In genomic region chr2:105468655-105469042, GRCh38 we compare ENCODE assay signal across 21 cellular contexts.
A peak's percentile ranks its signal among the peaks of the same experiment; 100 is the strongest.
DNase-seq lines count a peak whose midpoint lies in the region; ATAC-seq, FAIRE-seq and TF ChIP-seq lines count a peak whose summit lies in the region.
"Had no signal": no experiment of that assay in that cellular context is flagged by ENCODE, and none has a peak within 500 bp of the region (broad histone marks: within the 10 kb centered on the region; RNA-seq: fewer than 3 reads in every experiment).

No MANE protein-coding gene starts in this region.

- no peaks in the 10 kb centered on the region for H3K27me3 ChIP-seq in right atrium auricular region
- H3K27me3 ChIP-seq in Panc1 (ENCODE audit: control insufficient read depth, insufficient read depth, low read length), result no peaks in the 10 kb centered on the region
- H3K27me3 ChIP-seq in H1 (replicated peaks in 1 of 4; ENCODE audit: control insufficient read depth in 3 of 4, extremely low read depth in 1 of 4, insufficient read depth in 3 of 4, low read length in 3 of 4), result no peaks in the 10 kb centered on the region
- H3K27me3 ChIP-seq in stomach, result no peaks in the 10 kb centered on the region
- H3K27me3 ChIP-seq: upper lobe of right lung had no signal

- BruUV-seq in Panc1 (replicated peaks; lab: Mats Ljungman, UMichigan), result no TSS peak

- no peak overlapping the region for H3K4ac ChIP-seq in H1 (replicated peaks; ENCODE audit: insufficient read length, low read depth, low read length)

- TF ChIP-seq POLR2A in H1 (IDR thresholded peaks at IDR 0.05; ENCODE audit: control extremely low read depth in 1 of 2, low read depth in 2 of 2, low read length in 2 of 2), result no peak
- TF ChIP-seq POLR2A in stomach (IDR thresholded peaks at IDR 0.05), result no peak

- H2BK12ac ChIP-seq in H1 (ENCODE audit: low read depth, low read length), result no peak overlapping the region

- H3K56ac ChIP-seq in H1 (replicated peaks; ENCODE audit: insufficient read length, low read depth, low read length), result no peak overlapping the region

- intact Hi-C loops in left ventricle myocardium superior (cut with micrococcal nuclease) (no loop called here), Panc1 (cut with micrococcal nuclease; ENCODE audit: unreplicated experiment) (no loop called here), stomach (cut with DNase I; ENCODE audit: low total_unique reads) (no loop called here), mucosa of descending colon (cut with DNase I, micrococcal nuclease) (no loop called here)

- H2BK5ac ChIP-seq in H1 (ENCODE audit: low read depth, low read length), result no peak overlapping the region

- H3K4me1 ChIP-seq in right atrium auricular region (no peaks in the 10 kb centered on the region), Panc1 (ENCODE audit: control insufficient read depth, insufficient read depth, low read length) (no peaks in the 10 kb centered on the region), H1 (replicated peaks in 1 of 4; ENCODE audit: control insufficient read depth in 3 of 4, insufficient read depth in 4 of 4, low read length in 3 of 4) (peaks cover 0 to 3% (median 0%) of the 10 kb centered on the region in 4 experiments; a peak in 3 of 7 replicates), stomach (peaks cover 0 to 11% (median 6%) of the 10 kb centered on the region in 4 donors), mucosa of descending colon (ENCODE audit: low read depth) (no peaks in the 10 kb centered on the region)
- H3K4me1 ChIP-seq: HAP-1, prostate gland, upper lobe of right lung had no signal

- H3K9me3 ChIP-seq in right atrium auricular region, result no peaks in the 10 kb centered on the region
- no peaks in the 10 kb centered on the region for H3K9me3 ChIP-seq in Panc1 (ENCODE audit: control insufficient read depth, insufficient read depth, low read depth, low read length)
- no peaks in the 10 kb centered on the region for H3K9me3 ChIP-seq in H1 (ENCODE audit: insufficient read depth in 2 of 2, low read depth in 1 of 2, low read length in 1 of 2)
- no peaks in the 10 kb centered on the region for H3K9me3 ChIP-seq in stomach
- H3K9me3 ChIP-seq in mucosa of descending colon, result no peaks in the 10 kb centered on the region
- H3K9me3 ChIP-seq: HAP-1, prostate gland, upper lobe of right lung had no signal

- H4K20me1 ChIP-seq in H1 (replicated peaks in 1 of 2; ENCODE audit: control insufficient read depth in 1 of 2, insufficient read depth in 2 of 2, low read length in 2 of 2), result no peaks in the 10 kb centered on the region

- no peak overlapping the region for H2BK15ac ChIP-seq in H1 (ENCODE audit: low read length)

- H3K18ac ChIP-seq in H1 (ENCODE audit: extremely low read depth, low read length), result no peak overlapping the region

- no peak overlapping the region for H4K8ac ChIP-seq in H1 (ENCODE audit: extremely low read depth, insufficient read depth, low read length)

- no peak overlapping the region for H4K91ac ChIP-seq in H1 (replicated peaks; ENCODE audit: insufficient read length, low read length)

- no peak overlapping the region for H2AK5ac ChIP-seq in H1 (ENCODE audit: low read depth, low read length)

- H2BK120ac ChIP-seq in H1 (replicated peaks; ENCODE audit: low read depth, low read length), result no peak overlapping the region

- H3K4me2 ChIP-seq in H1 (ENCODE audit: insufficient read depth in 1 of 2, low read depth in 2 of 2, low read length in 2 of 2), result no peak overlapping the region

- TF ChIP-seq EP300 in H1 (IDR thresholded peaks at IDR 0.05; ENCODE audit: borderline replicate concordance in 1 of 2, low read depth in 2 of 2, low read length in 2 of 2) (no peak), stomach (IDR thresholded peaks at IDR 0.05) (no peak)

- no peak for FAIRE-seq in H1 (lab: Jason Lieb, UNC)
- FAIRE-seq: endothelial cell of umbilical vein had no signal

- TF ChIP-seq CTCF in right atrium auricular region (IDR thresholded peaks at IDR 0.05) (no peak), Panc1 (IDR thresholded peaks at IDR 0.05) (no peak), H1 (IDR thresholded peaks at IDR 0.05; ENCODE audit: control extremely low read depth in 1 of 3, insufficient read depth in 1 of 3, low read depth in 1 of 3, low read length in 3 of 3) (no peak), stomach (IDR thresholded peaks at IDR 0.05) (no peak), mucosa of descending colon (IDR thresholded peaks at IDR 0.05) (no peak)

- no peak overlapping the region for H4K5ac ChIP-seq in H1 (ENCODE audit: insufficient read length, low read depth, low read length)

- no peak for ATAC-seq in left ventricle myocardium superior
- ATAC-seq in Panc1, result no peak
- no peak for ATAC-seq in mucosa of descending colon
- no peak for ATAC-seq in HG02870 (IDR thresholded peaks at IDR 0.05; ENCODE audit: unreplicated experiment)
- ATAC-seq: activated CD4-positive, CD25-positive, alpha-beta regulatory T cell treated with anti-CD3 and anti-CD28 coated beads, Interleukin-2, amount 50 U/mL, for 24 hours; SK-N-SH treated with all-trans-retinoic acid at 6 μM for 48 hours; upper lobe of right lung had no signal

- H2AFZ ChIP-seq in H1 (ENCODE audit: low read length), result peak overlapping the region; percentile 74; the same call in 1 of the 2 replicates

- no peak overlapping the region for H3K9ac ChIP-seq in H1 (replicated peaks in 1 of 4; ENCODE audit: extremely low read depth in 1 of 4, low read depth in 3 of 4, low read length in 3 of 4)

- in situ Hi-C loops in Panc1 (cut with HindIII; ENCODE audit: low pct_unique_long_range_greater_than_20kb, low sequenced_read_pairs), result no loop called here

- POLR2A ChIA-PET in Panc1 (lab: Charles Lee), result no interaction called here
- POLR2A ChIA-PET in H1 (lab: Charles Lee; ENCODE audit: partially characterized antibody), result no interaction called here

- DNase-seq in right atrium auricular region (ENCODE audit: low spot score) (peak; percentile 32), left ventricle myocardium superior (no peak), Panc1 (ENCODE audit: low read depth, low spot score) (no peak), H1 (ENCODE audit: low read depth in 1 of 2, low spot score in 2 of 2) (no peak), stomach (no peak), mucosa of descending colon (no peak)
- DNase-seq: cortex of kidney; DMS79 treated with DMSO at 0.1 percent for 48 hours; head of caudate nucleus; MM.1S; NCI-H1436 treated with DMSO at 0.1 percent for 48 hours; NCI-H526; stimulated activated CD4-positive, alpha-beta T cell treated with anti-CD3 and anti-CD28 coated beads, Interleukin-2, amount 100 ng/mL, for 48 hours; upper lobe of right lung had no signal

- CTCF ChIA-PET in Panc1 (lab: Charles Lee), result interaction anchor here (0.6 kb wide), 1 partner anchor 41 kb away, joined by 8 read pairs; no protein-coding TSS in a partner anchor
- CTCF ChIA-PET in H1 (lab: Charles Lee; ENCODE audit: partially characterized antibody), result no interaction called here

- no peak overlapping the region for H3K27ac ChIP-seq in right atrium auricular region
- H3K27ac ChIP-seq in Panc1 (ENCODE audit: low read length), result peak overlapping the region; percentile 54; the same call in 1 of the 2 replicates
- no peak overlapping the region for H3K27ac ChIP-seq in H1 (ENCODE audit: low read depth, low read length)
- peak overlapping the region in 3 of 5 donors; percentile 49 to 69 (median 60) for H3K27ac ChIP-seq in stomach
- H3K27ac ChIP-seq: prostate gland, skin epidermis, upper lobe of right lung had no signal

- 83% methylated on average over 6 of the region's 6 CpGs; no CpG with 5 or more reads in 1 of the 2 experiments for WGBS in H1 (ENCODE audit: extremely low coverage in 1 of 2, insufficient coverage in 1 of 2, insufficient read length in 1 of 2, insufficient replicate concordance in 2 of 2, low coverage in 1 of 2, low lambda C conversion rate in 2 of 2, missing lambda C conversion rate in 1 of 2), 2 experiments
- WGBS in stomach, 5 donors, result 80 to 92% (median 88%) methylated on average over 6 of the region's 6 CpGs

- no peaks in the 10 kb centered on the region for H3K79me2 ChIP-seq in H1 (ENCODE audit: control insufficient read depth in 1 of 2, insufficient read depth in 2 of 2, low read length in 2 of 2)

- no peak overlapping the region for H3K14ac ChIP-seq in H1 (ENCODE audit: insufficient read length)

- no peaks in the 10 kb centered on the region for H3K23me2 ChIP-seq in H1 (ENCODE audit: low read depth, low read length)

- H3K4me3 ChIP-seq in right atrium auricular region (no peak overlapping the region), Panc1 (ENCODE audit: low read depth in 2 of 2, low read length in 2 of 2) (no peak overlapping the region), H1 (ENCODE audit: extremely low read depth in 1 of 4, insufficient read depth in 2 of 4, low read depth in 3 of 4, low read length in 4 of 4) (no peak overlapping the region), stomach (no peak overlapping the region), mucosa of descending colon (no peak overlapping the region)
- H3K4me3 ChIP-seq: HAP-1, prostate gland, skin epidermis, upper lobe of right lung had no signal

- H3K23ac ChIP-seq in H1 (ENCODE audit: insufficient read length), result no peak overlapping the region

- no peak overlapping the region for H2BK20ac ChIP-seq in H1 (ENCODE audit: low read length)

- H3K79me1 ChIP-seq in H1 (ENCODE audit: low read depth, low read length), result no peaks in the 10 kb centered on the region

- H3K36me3 ChIP-seq in right atrium auricular region, result no peaks in the 10 kb centered on the region
- no peaks in the 10 kb centered on the region for H3K36me3 ChIP-seq in Panc1 (ENCODE audit: control insufficient read depth, insufficient read depth, low read length)
- no peaks in the 10 kb centered on the region for H3K36me3 ChIP-seq in H1 (ENCODE audit: control insufficient read depth in 2 of 4, insufficient read depth in 4 of 4, low read length in 3 of 4)
- H3K36me3 ChIP-seq in stomach, result no peaks in the 10 kb centered on the region
- no peaks in the 10 kb centered on the region for H3K36me3 ChIP-seq in mucosa of descending colon (ENCODE audit: low read depth)
- H3K36me3 ChIP-seq: HAP-1, prostate gland, upper lobe of right lung had no signal

- TF ChIP-seq RAD21 in H1 (IDR thresholded peaks at IDR 0.05 in 1 of 2, conservative IDR thresholded peaks at IDR 0.05 in 1 of 2; ENCODE audit: low read depth in 2 of 2, low read length in 2 of 2), result no peak

TF ChIP-seq in H1, 55 proteins besides CTCF, POLR2A, EP300 and RAD21 (continues in another document):
- TF ChIP-seq SIX5 (IDR thresholded peaks at IDR 0.05; ENCODE audit: low read depth, low read length), result no peak
- TF ChIP-seq RNF2 (IDR thresholded peaks at IDR 0.05; ENCODE audit: borderline replicate concordance, low read depth, low read length, missing control alignments, poor library complexity, severe bottlenecking), result no peak
- no peak for TF ChIP-seq GABPA (IDR thresholded peaks at IDR 0.05; ENCODE audit: borderline replicate concordance, insufficient read depth, low read length)
- TF ChIP-seq SP4 (IDR thresholded peaks at IDR 0.05; ENCODE audit: low read length), result no peak
- no peak for TF ChIP-seq HDAC2 (IDR thresholded peaks at IDR 0.05; ENCODE audit: borderline replicate concordance in 1 of 2, low read depth in 2 of 2, low read length in 2 of 2)
- TF ChIP-seq GTF2F1 (IDR thresholded peaks at IDR 0.05; ENCODE audit: borderline replicate concordance, low read depth, low read length), result no peak
- TF ChIP-seq JUN (IDR thresholded peaks at IDR 0.05; ENCODE audit: low read depth, low read length), result no peak
- TF ChIP-seq FOSL1 (IDR thresholded peaks at IDR 0.05; ENCODE audit: insufficient read depth, low read depth, low read length), result no peak
- TF ChIP-seq TEAD4 (IDR thresholded peaks at IDR 0.05; ENCODE audit: low read depth, low read length), result no peak

Comparison
In these comparisons a context has a peak if more than half of its experiments do, and no peak if none do; other contexts are left out.
1. H3K27ac ChIP-seq: peak in Panc1 (single experiment) and stomach (3 of 5); none in right atrium auricular region (0 of 2) and H1 (single experiment).